ENCODE assay signal across 13 cellular contexts in genomic region chr4:112287258-112287873, GRCh38. TPM values are rescaled to one million over a fixed set of nuclear protein-coding genes. Genes with fewer than 3 reads are reported as not detected.
DNase-seq lines count a peak whose midpoint lies in the region; ATAC-seq and TF ChIP-seq lines count a peak whose summit lies in the region.
"Had no signal": no experiment of that assay in that cellular context is flagged by ENCODE, and none has a peak within 500 bp of the region (broad histone marks: within the 10 kb centered on the region; RNA-seq: fewer than 3 reads in every experiment).

No MANE protein-coding gene starts in this region.

- no peak for TF ChIP-seq POLR2A in Peyer's patch (IDR thresholded peaks at IDR 0.05)
- no peak for TF ChIP-seq POLR2A in ovary (IDR thresholded peaks at IDR 0.05)

- no peaks in the 10 kb centered on the region for H3K27me3 ChIP-seq in Peyer's patch
- H3K27me3 ChIP-seq in ovary: no peaks in the 10 kb centered on the region

- H3K36me3 Mint-ChIP-seq in activated CD4-positive, alpha-beta T cell treated with anti-CD3 and anti-CD28 coated beads for 36 hours (ENCODE audit: low read depth): peaks cover 30% of the 10 kb centered on the region
- H3K36me3 Mint-ChIP-seq in progenitor cell of endocrine pancreas (ENCODE audit: insufficient read depth): peaks cover 1% of the 10 kb centered on the region

- peaks cover 4% of the 10 kb centered on the region for H3K9me3 Mint-ChIP-seq in activated CD4-positive, alpha-beta T cell treated with anti-CD3 and anti-CD28 coated beads for 36 hours (ENCODE audit: low read depth)
- no peaks in the 10 kb centered on the region for H3K9me3 Mint-ChIP-seq in progenitor cell of endocrine pancreas (ENCODE audit: low read depth)

- no peak for TF ChIP-seq EP300 in ovary (IDR thresholded peaks at IDR 0.05)

- peak overlapping the region; percentile 94 for H3K27ac Mint-ChIP-seq in activated CD4-positive, alpha-beta T cell treated with anti-CD3 and anti-CD28 coated beads for 36 hours
- no peak overlapping the region for H3K27ac Mint-ChIP-seq in progenitor cell of endocrine pancreas

- POLR2A ChIA-PET in activated CD4-positive, alpha-beta T cell treated with anti-CD3 and anti-CD28 coated beads for 36 hours (lab: Charles Lee): interaction anchor here (0.8 to 2.6 kb wide), 3 partner anchors 10 to 24 kb away, joined by 3 to 25 read pairs (median 3); partner anchors contain the start of gene ALPK1

- H3K36me3 ChIP-seq in Peyer's patch: no peaks in the 10 kb centered on the region
- H3K36me3 ChIP-seq in ovary: no peaks in the 10 kb centered on the region

- 97 to 100% (median 97%) methylated on average over 7 of the region's 7 CpGs for WGBS in ovary, 3 donors

- peak overlapping the region; percentile 96 for H3K4me3 Mint-ChIP-seq in activated CD4-positive, alpha-beta T cell treated with anti-CD3 and anti-CD28 coated beads for 36 hours
- peak overlapping the region; percentile 28 for H3K4me3 Mint-ChIP-seq in progenitor cell of endocrine pancreas (ENCODE audit: low read depth)

- H3K4me3 ChIP-seq in Peyer's patch (peak overlapping the region in 1 of 4 donors; percentile 9), ovary (no peak overlapping the region)
- H3K4me3 ChIP-seq: A549, SK-N-MC had no signal

- intact Hi-C loops in activated CD4-positive, alpha-beta T cell treated with anti-CD3 and anti-CD28 coated beads for 36 hours (cut with DNase I, micrococcal nuclease): loop anchor here (2.0 to 10.0 kb wide), 5 partner anchors 15 to 1477 kb away; partner anchors contain the start of genes AP1AR (in 1 of the 2), CAMK2D (in 1 of the 2), FAM241A (in 1 of the 2) and LARP7 (in 1 of the 2)
- intact Hi-C loops in ovary (cut with DNase I): no loop called here

- H3K27me3 Mint-ChIP-seq in activated CD4-positive, alpha-beta T cell treated with anti-CD3 and anti-CD28 coated beads for 36 hours: no peaks in the 10 kb centered on the region
- no peaks in the 10 kb centered on the region for H3K27me3 Mint-ChIP-seq in progenitor cell of endocrine pancreas

- no peak for TF ChIP-seq CTCF in Peyer's patch (IDR thresholded peaks at IDR 0.05)
- TF ChIP-seq CTCF in progenitor cell of endocrine pancreas (IDR thresholded peaks at IDR 0.05; ENCODE audit: unreplicated experiment): no peak
- no peak for TF ChIP-seq CTCF in ovary (IDR thresholded peaks at IDR 0.05)

- CTCF ChIA-PET in activated CD4-positive, alpha-beta T cell treated with anti-CD3 and anti-CD28 coated beads for 36 hours (lab: Charles Lee): interaction anchor here (0.9 to 2.5 kb wide), 7 partner anchors 10 to 54 kb away, joined by 3 to 12 read pairs (median 5); partner anchors contain the start of gene ALPK1

- H3K27ac ChIP-seq in Peyer's patch (peak overlapping the region; percentile 70 to 97 (median 87)), ovary (no peak overlapping the region)
- H3K27ac ChIP-seq: SK-N-MC had no signal

- peak; percentile 9 for ATAC-seq in activated CD4-positive, alpha-beta T cell treated with anti-CD3 and anti-CD28 coated beads for 36 hours
- peak; percentile 35 for ATAC-seq in GM21786 (IDR thresholded peaks at IDR 0.05; ENCODE audit: unreplicated experiment)
- no peak for ATAC-seq in HG02610 (IDR thresholded peaks at IDR 0.05; ENCODE audit: unreplicated experiment)
- ATAC-seq: A549 had no signal

- peaks cover 0 to 29% (median 4%) of the 10 kb centered on the region in 4 donors for H3K4me1 ChIP-seq in Peyer's patch
- peaks cover 6% of the 10 kb centered on the region for H3K4me1 ChIP-seq in ovary (ENCODE audit: insufficient read depth)

- H3K4me1 Mint-ChIP-seq in activated CD4-positive, alpha-beta T cell treated with anti-CD3 and anti-CD28 coated beads for 36 hours: peaks cover 61% of the 10 kb centered on the region
- peaks cover 20% of the 10 kb centered on the region for H3K4me1 Mint-ChIP-seq in progenitor cell of endocrine pancreas (ENCODE audit: low read depth)

- H3K9me3 ChIP-seq in Peyer's patch: no peaks in the 10 kb centered on the region
- no peaks in the 10 kb centered on the region for H3K9me3 ChIP-seq in ovary
- H3K9me3 ChIP-seq: A549 had no signal

- peak; percentile 38 for DNase-seq in activated CD4-positive, alpha-beta T cell treated with anti-CD3 and anti-CD28 coated beads for 36 hours
- DNase-seq in activated CD4-positive, alpha-beta T cell treated with anti-CD3 and anti-CD28 coated beads, Interleukin-2, amount 50 U/mL, for 48 hours: no peak
- DNase-seq in Peyer's patch (peak in 2 of 3 donors; percentile 69 to 78), progenitor cell of endocrine pancreas (ENCODE audit: low spot score, unreplicated experiment) (no peak), ovary (no peak)
- no peak for DNase-seq in stimulated activated CD4-positive, alpha-beta T cell treated with anti-CD3 and anti-CD28 coated beads, Interleukin-2, amount 100 ng/mL, for 48 hours
- DNase-seq: GOT3; NCI-H1436 treated with DMSO at 0.1 percent for 48 hours; stimulated activated naive CD4-positive, alpha-beta T cell treated with Interleukin-2 at 50 U/mL for 16 hours had no signal

RNA-seq across cellular contexts. Expression of gene TIFA, which starts 1.7 kb away (rescaled TPM):
- total RNA-seq in activated CD4-positive, alpha-beta T cell treated with anti-CD3 and anti-CD28 coated beads for 36 hours: 10 to 100 TPM; 41.7 to 54.3 TPM
- 1 to 10 TPM in 3 of 4 donors, under 1 TPM in 1; 0.47 to 6.8 (median 3.7) TPM for total RNA-seq in Peyer's patch
- 10.4 TPM in 2 replicates for total RNA-seq in progenitor cell of endocrine pancreas
- total RNA-seq in ovary: 10 to 100 TPM in 6 of 7 donors, 1 to 10 TPM in 1; 10.0 to 25.6 (median 13.2) TPM
- polyA plus RNA-seq in ovary: 10 to 100 TPM; 12.8 to 13.9 TPM

RNA-seq across cellular contexts. Expression of gene ALPK1, which starts 9.8 kb away (rescaled TPM):
- 10 to 100 TPM; 23.2 to 24.3 TPM for total RNA-seq in activated CD4-positive, alpha-beta T cell treated with anti-CD3 and anti-CD28 coated beads for 36 hours
- total RNA-seq in Peyer's patch (10 to 100 TPM; 32.0 to 37.0 (median 36.2) TPM), progenitor cell of endocrine pancreas (1.4 and 1.8 TPM in 2 replicates), ovary (10 to 100 TPM; 14.0 to 33.6 (median 23.9) TPM)
- 10 to 100 TPM in 1 of 2 donors, 1 to 10 TPM in 1; 6.8 to 14.3 TPM for polyA plus RNA-seq in ovary

RNA-seq across cellular contexts. Expression of gene AP1AR, which starts 55.8 kb away (rescaled TPM):
- 10 to 100 TPM; 15.8 to 16.5 TPM for total RNA-seq in activated CD4-positive, alpha-beta T cell treated with anti-CD3 and anti-CD28 coated beads for 36 hours
- total RNA-seq in Peyer's patch (10 to 100 TPM; 18.2 to 46.1 (median 32.5) TPM), progenitor cell of endocrine pancreas (17.0 and 18.6 TPM in 2 replicates), ovary (10 to 100 TPM; 16.5 to 27.0 (median 19.9) TPM)
- 10 to 100 TPM in 1 of 2 donors, 1 to 10 TPM in 1; 9.1 to 12.1 TPM for polyA plus RNA-seq in ovary

Comparison
In these comparisons a context has a peak if more than half of its experiments do, and no peak if none do; other contexts are left out.
1. DNase-seq: peak in activated CD4-positive, alpha-beta T cell treated with anti-CD3 and anti-CD28 coated beads for 36 hours (single experiment) and Peyer's patch (2 of 3); none in activated CD4-positive, alpha-beta T cell treated with anti-CD3 and anti-CD28 coated beads, Interleukin-2, amount 50 U/mL, for 48 hours (0 of 2), progenitor cell of endocrine pancreas (single experiment), ovary (0 of 5) and stimulated activated CD4-positive, alpha-beta T cell treated with anti-CD3 and anti-CD28 coated beads, Interleukin-2, amount 100 ng/mL, for 48 hours (0 of 2).
2. H3K27ac ChIP-seq: peak in Peyer's patch (4 of 4); none in ovary (0 of 2).
3. intact Hi-C loops: an anchor here in activated CD4-positive, alpha-beta T cell treated with anti-CD3 and anti-CD28 coated beads for 36 hours (2.0 to 10.0 kb wide); none called in ovary.